Comparison of ENCODE assay signal across 15 cellular contexts in genomic region chr2:28165087-28165652, GRCh38.
DNase-seq lines count a peak whose midpoint lies in the region; TF ChIP-seq lines count a peak whose summit lies in the region.
"Had no signal": no experiment of that assay in that cellular context is flagged by ENCODE, and none has a peak within 500 bp of the region (broad histone marks: within the 10 kb centered on the region; RNA-seq: fewer than 3 reads in every experiment).

No MANE protein-coding gene starts in this region.

- no peaks in the 10 kb centered on the region for H3K27me3 ChIP-seq in muscle layer of duodenum (ENCODE audit: low read depth, low read length)
- no peaks in the 10 kb centered on the region for H3K27me3 ChIP-seq in subcutaneous abdominal adipose tissue (ENCODE audit: control insufficient read depth in 5 of 5, insufficient read depth in 4 of 5, low read length in 5 of 5)
- no peaks in the 10 kb centered on the region for H3K27me3 ChIP-seq in thyroid gland

- H3K27ac ChIP-seq in SK-N-MC (peak overlapping the region; percentile 90), muscle layer of duodenum (ENCODE audit: low read length) (peak overlapping the region; percentile 55), subcutaneous abdominal adipose tissue (ENCODE audit: low read depth, low read length) (peak overlapping the region; percentile 79), thyroid gland (no peak overlapping the region)
- H3K27ac ChIP-seq: coronary artery, parathyroid adenoma, thoracic aorta had no signal

- H3K4me3 ChIP-seq in SK-N-MC (peak overlapping the region; percentile 62), fibroblast of villous mesenchyme (ENCODE audit: low read depth, low read length) (no peak overlapping the region), muscle layer of duodenum (ENCODE audit: low read depth in 1 of 2, low read length in 2 of 2) (no peak overlapping the region), subcutaneous abdominal adipose tissue (ENCODE audit: low read depth in 1 of 5, low read length in 5 of 5) (peak overlapping the region in 1 of 5 donors; percentile 15), thyroid gland (replicated peaks in 1 of 3) (no peak overlapping the region)
- H3K4me3 ChIP-seq: coronary artery, thoracic aorta had no signal

- intact Hi-C loops in thyroid gland (cut with DNase I) = no loop called here
- intact Hi-C loops in head of caudate nucleus (cut with DNase I) = no loop called here

- TF ChIP-seq CTCF in fibroblast of villous mesenchyme (IDR thresholded peaks at IDR 0.05; ENCODE audit: insufficient read depth, low read depth, low read length) = no peak
- no peak for TF ChIP-seq CTCF in thyroid gland (IDR thresholded peaks at IDR 0.05)

- DNase-seq in SK-N-MC (ENCODE audit: low read depth, low spot score) (no peak), fibroblast of villous mesenchyme (ENCODE audit: low read depth) (peak; percentile 12), middle frontal gyrus (ENCODE audit: extremely low spot score, low spot score) (no peak), thyroid gland (no peak), head of caudate nucleus (no peak)
- DNase-seq: EL; naive thymus-derived CD8-positive, alpha-beta T cell; NCI-H226; PC-3; T-helper 9 cell had no signal

- WGBS in thyroid gland, 2 donors = 84 to 88% methylated on average over 5 of the region's 5 CpGs

- no peaks in the 10 kb centered on the region for H3K9me3 ChIP-seq in SK-N-MC (ENCODE audit: low read depth, low read length)
- no peaks in the 10 kb centered on the region for H3K9me3 ChIP-seq in muscle layer of duodenum (ENCODE audit: control insufficient read depth in 1 of 2, low read length in 2 of 2)
- H3K9me3 ChIP-seq in subcutaneous abdominal adipose tissue (ENCODE audit: control insufficient read depth in 5 of 5, low read length in 5 of 5) = no peaks in the 10 kb centered on the region
- no peaks in the 10 kb centered on the region for H3K9me3 ChIP-seq in thyroid gland
- H3K9me3 ChIP-seq: thoracic aorta had no signal

- peaks cover 13 to 30% of the 10 kb centered on the region in 2 donors for H3K4me1 ChIP-seq in muscle layer of duodenum (ENCODE audit: control insufficient read depth in 1 of 2, insufficient read depth in 2 of 2, low read length in 2 of 2)
- peaks cover 9 to 54% (median 35%) of the 10 kb centered on the region in 5 donors for H3K4me1 ChIP-seq in subcutaneous abdominal adipose tissue (ENCODE audit: control insufficient read depth in 5 of 5, insufficient read depth in 5 of 5, low read length in 5 of 5)
- H3K4me1 ChIP-seq in thyroid gland = peaks cover 15% of the 10 kb centered on the region in 2 donors

- peak overlapping the region; percentile 61 for H3K9ac ChIP-seq in SK-N-MC (ENCODE audit: insufficient read length)
- no peak overlapping the region for H3K9ac ChIP-seq in subcutaneous abdominal adipose tissue (ENCODE audit: low read length in 5 of 5)
- H3K9ac ChIP-seq: parathyroid adenoma had no signal

- TF ChIP-seq POLR2A in thyroid gland (IDR thresholded peaks at IDR 0.05) = no peak

- H3K36me3 ChIP-seq in SK-N-MC (ENCODE audit: insufficient read depth, low read length) (no peaks in the 10 kb centered on the region), muscle layer of duodenum (ENCODE audit: control insufficient read depth in 1 of 2, insufficient read depth in 2 of 2, low read length in 2 of 2) (no peaks in the 10 kb centered on the region), subcutaneous abdominal adipose tissue (ENCODE audit: control insufficient read depth in 5 of 5, insufficient read depth in 5 of 5, low read length in 5 of 5) (no peaks in the 10 kb centered on the region), thyroid gland (no peaks in the 10 kb centered on the region)
- H3K36me3 ChIP-seq: thoracic aorta had no signal

Comparison
In these comparisons a context has a peak if more than half of its experiments do, and no peak if none do; other contexts are left out.
1. H3K27ac ChIP-seq: peak in SK-N-MC (single experiment), muscle layer of duodenum (single experiment) and subcutaneous abdominal adipose tissue (single experiment); none in thyroid gland (0 of 3).